Comparison of ENCODE assay signal across 8 cellular contexts in the genomic region with DNA sequence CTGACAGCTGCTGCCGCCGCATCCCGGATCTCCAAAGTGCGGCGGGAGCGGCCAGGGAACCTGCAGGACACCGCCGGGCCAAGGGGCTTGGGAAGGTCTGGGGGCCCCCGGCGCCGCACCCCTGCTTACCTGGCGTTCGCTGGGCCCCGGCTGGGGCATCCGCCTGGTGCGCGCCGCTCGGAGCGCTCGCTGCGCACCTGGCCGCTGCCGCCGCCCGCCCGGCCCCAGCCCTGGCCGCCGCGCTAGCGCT. TPM values are rescaled to one million over a fixed set of nuclear protein-coding genes. Genes with fewer than 3 reads are reported as not detected.
DNase-seq lines count a peak whose midpoint lies in the region; ATAC-seq and TF ChIP-seq lines count a peak whose summit lies in the region.

No MANE protein-coding gene starts in this region.

- CTCF ChIA-PET in A673 (lab: Charles Lee): no interaction called here

- no peaks in the 10 kb centered on the region for H3K27me3 ChIP-seq in A673 (replicated peaks; ENCODE audit: insufficient read depth, low read depth, low read length, poor library complexity)
- peaks cover 12 to 31% of the 10 kb centered on the region in 2 donors for H3K27me3 ChIP-seq in muscle layer of colon (ENCODE audit: control insufficient read depth in 1 of 2, insufficient read depth in 2 of 2, low read length in 2 of 2)

- TF ChIP-seq CTCF in A673 (conservative IDR thresholded peaks at IDR 0.05; ENCODE audit: low read depth, low read length) (no peak), HFF-Myc (IDR thresholded peaks at IDR 0.05; ENCODE audit: low read depth, low read length, missing control alignments) (no peak), cardiac fibroblast (IDR thresholded peaks at IDR 0.05; ENCODE audit: low read depth, low read length) (no peak), CD14-positive monocyte (IDR thresholded peaks at IDR 0.05) (no peak)

- ATAC-seq in GM21786 (IDR thresholded peaks at IDR 0.05; ENCODE audit: unreplicated experiment) (no peak), HG03025 (IDR thresholded peaks at IDR 0.05; ENCODE audit: low FRiP score, unreplicated experiment) (no peak)

- POLR2A ChIA-PET in A673 (lab: Charles Lee; ENCODE audit: low non-redundant PET): no interaction called here

- H3K36me3 Mint-ChIP-seq in CD14-positive monocyte: peaks cover 2 to 4% of the 10 kb centered on the region in 2 donors

- peak overlapping the region in 1 of 2 donors; percentile 93 for H3K4me3 Mint-ChIP-seq in CD14-positive monocyte

- H3K4me1 ChIP-seq in A673 (ENCODE audit: insufficient read depth, low read length, poor library complexity, severe bottlenecking) (peaks cover 31% of the 10 kb centered on the region), muscle layer of colon (ENCODE audit: insufficient read depth, low read length) (peaks cover 22% of the 10 kb centered on the region)

- H3K27me3 Mint-ChIP-seq in CD14-positive monocyte (ENCODE audit: low read depth in 3 of 3): peaks cover 52 to 75% (median 71%) of the 10 kb centered on the region in 3 donors

- no peak overlapping the region for H3K27ac Mint-ChIP-seq in CD14-positive monocyte

- peak overlapping the region; percentile 60 for H3K27ac ChIP-seq in A673 (ENCODE audit: low read depth, low read length, poor library complexity, severe bottlenecking)
- no peak overlapping the region for H3K27ac ChIP-seq in muscle layer of colon (ENCODE audit: low read depth, low read length)

- no peak overlapping the region for H3K9ac ChIP-seq in muscle layer of colon (ENCODE audit: low read length)

- H3K36me3 ChIP-seq in A673 (ENCODE audit: insufficient read depth, low read length, poor library complexity, severe bottlenecking) (no peaks in the 10 kb centered on the region), muscle layer of colon (ENCODE audit: insufficient read depth, low read length) (no peaks in the 10 kb centered on the region)

- no TSS peak for BruUV-seq in A673 (replicated peaks; lab: Mats Ljungman, UMichigan)

- intact Hi-C loops in A673 (cut with micrococcal nuclease; ENCODE audit: unreplicated experiment) (no loop called here), CD14-positive monocyte (cut with micrococcal nuclease) (no loop called here)

- peaks cover 0 to 17% (median 11%) of the 10 kb centered on the region in 7 donors for H3K9me3 Mint-ChIP-seq in CD14-positive monocyte

- H3K4me3 ChIP-seq in A673 (ENCODE audit: low read depth, low read length, poor library complexity, severe bottlenecking): peak overlapping the region; percentile 89
- H3K4me3 ChIP-seq in HFF-Myc (replicated peaks; ENCODE audit: low read depth, low read length): peak overlapping the region; percentile 86
- peak overlapping the region; percentile 79 to 88 for H3K4me3 ChIP-seq in cardiac fibroblast (replicated peaks in 1 of 2; ENCODE audit: low read depth in 2 of 2, low read length in 2 of 2)
- H3K4me3 ChIP-seq in muscle layer of colon (ENCODE audit: low read depth in 1 of 2, low read length in 2 of 2): peak overlapping the region; percentile 66 to 73

- H3K9me3 ChIP-seq in A673 (ENCODE audit: low read depth, low read length, poor library complexity, severe bottlenecking): no peaks in the 10 kb centered on the region
- H3K9me3 ChIP-seq in muscle layer of colon (ENCODE audit: low read length): no peaks in the 10 kb centered on the region

- DNase-seq in A673 (ENCODE audit: low spot score) (no peak), HFF-Myc (ENCODE audit: extremely low read depth, low read depth) (no peak), cardiac fibroblast (ENCODE audit: low read depth in 2 of 2) (no peak), ureter (ENCODE audit: low spot score) (no peak), CD14-positive monocyte (ENCODE audit: low spot score) (no peak)

- H3K4me1 Mint-ChIP-seq in CD14-positive monocyte: peaks cover 23% of the 10 kb centered on the region

RNA-seq across cellular contexts. Expression of a gene that starts 0.3 kb away (rescaled TPM):
- total RNA-seq in A673 (2021) (35.6 and 39.3 TPM in 2 replicates), ureter (171 TPM)
- under 1 TPM; 0.02 to 0.11 TPM for polyA plus RNA-seq in CD14-positive monocyte
